8 cellular contexts compared by ENCODE assay signal in the genomic region with DNA sequence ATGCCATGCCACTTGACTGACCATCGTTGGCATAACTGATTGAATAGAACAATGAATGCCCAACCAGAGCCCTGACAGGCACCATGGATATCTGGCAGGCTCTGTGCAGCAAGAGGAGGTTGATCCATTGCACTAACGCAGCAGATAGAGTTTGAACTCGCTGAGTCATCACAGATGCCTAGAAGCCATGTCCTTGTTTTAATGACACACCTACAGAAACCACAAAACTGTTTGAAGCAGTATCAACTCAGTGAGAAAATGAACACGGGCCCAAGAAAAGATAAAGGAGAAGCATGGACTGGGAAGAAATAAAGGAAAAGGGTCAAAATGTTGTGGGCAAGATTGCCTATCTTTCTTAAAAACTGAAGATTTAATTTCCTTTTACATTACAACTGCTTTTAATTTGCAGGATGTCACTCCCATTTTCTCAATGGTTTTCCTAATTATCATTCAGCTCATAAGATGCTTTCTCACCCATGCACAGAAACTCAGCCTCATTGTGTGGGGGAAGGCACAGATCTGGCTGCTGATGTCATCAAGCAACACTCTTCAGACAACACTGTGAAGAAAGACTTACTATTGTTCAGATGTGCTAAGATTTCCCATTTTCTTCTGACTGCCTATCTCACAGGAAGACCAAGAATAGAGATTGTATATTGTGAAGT.
A peak's percentile ranks its signal among the peaks of the same experiment; 100 is the strongest.
DNase-seq lines count a peak whose midpoint lies in the region; ATAC-seq and TF ChIP-seq lines count a peak whose summit lies in the region.

No MANE protein-coding gene starts in this region.

- CTCF ChIA-PET in activated CD4-positive, alpha-beta memory T cell treated with anti-CD3 and anti-CD28 coated beads for 36 hours (lab: Charles Lee), result no interaction called here

- intact Hi-C loops in activated CD4-positive, alpha-beta memory T cell treated with anti-CD3 and anti-CD28 coated beads for 36 hours (cut with micrococcal nuclease), result loop anchor here (2.0 to 5.0 kb wide), 3 partner anchors 38 to 80 kb away; no protein-coding TSS in a partner anchor
- intact Hi-C loops in stomach (cut with DNase I; ENCODE audit: low total_unique reads), result no loop called here

- ATAC-seq in HG02885 (IDR thresholded peaks at IDR 0.05; ENCODE audit: poor library complexity, unreplicated experiment) (peak; percentile 60), GM21526 (IDR thresholded peaks at IDR 0.05; ENCODE audit: low FRiP score, unreplicated experiment) (no peak)

- POLR2A ChIA-PET in activated CD4-positive, alpha-beta memory T cell treated with anti-CD3 and anti-CD28 coated beads for 36 hours (lab: Charles Lee), result no interaction called here

- peaks cover 27% of the 10 kb centered on the region for H3K4me1 Mint-ChIP-seq in activated CD4-positive, alpha-beta memory T cell treated with anti-CD3 and anti-CD28 coated beads for 36 hours (ENCODE audit: low read depth)

- H3K4me3 Mint-ChIP-seq in activated CD4-positive, alpha-beta memory T cell treated with anti-CD3 and anti-CD28 coated beads for 36 hours, result no peak overlapping the region

- no peaks in the 10 kb centered on the region for H3K27me3 ChIP-seq in kidney epithelial cell (ENCODE audit: control insufficient read depth, insufficient read depth, low read length)
- H3K27me3 ChIP-seq in stomach, result no peaks in the 10 kb centered on the region

- peak overlapping the region in 2 of 5 donors; percentile 43 to 65 for H3K27ac ChIP-seq in stomach

- TF ChIP-seq EP300 in stomach (IDR thresholded peaks at IDR 0.05), result no peak

- peaks cover 3% of the 10 kb centered on the region for H3K9me3 Mint-ChIP-seq in activated CD4-positive, alpha-beta memory T cell treated with anti-CD3 and anti-CD28 coated beads for 36 hours

- H3K4me3 ChIP-seq in GM12865 (ENCODE audit: low read depth, low read length), result no peak overlapping the region
- no peak overlapping the region for H3K4me3 ChIP-seq in kidney epithelial cell (ENCODE audit: low read depth, low read length)
- no peak overlapping the region for H3K4me3 ChIP-seq in stomach

- no peak for TF ChIP-seq POLR2A in stomach (IDR thresholded peaks at IDR 0.05)

- no peaks in the 10 kb centered on the region for H3K27me3 Mint-ChIP-seq in activated CD4-positive, alpha-beta memory T cell treated with anti-CD3 and anti-CD28 coated beads for 36 hours

- H3K9me3 ChIP-seq in stomach, result no peaks in the 10 kb centered on the region

- H3K4me1 ChIP-seq in stomach, result peaks cover 0 to 22% (median 3%) of the 10 kb centered on the region in 4 donors

- WGBS in stomach, 5 donors, result 34 to 74% (median 42%) methylated on average over 4 of the region's 4 CpGs

- DNase-seq in GM12865 (ENCODE audit: low read depth), result peak; percentile 48
- peak; percentile 45 for DNase-seq in activated CD4-positive, alpha-beta memory T cell treated with anti-CD3 and anti-CD28 coated beads for 36 hours
- peak; percentile 76 for DNase-seq in kidney epithelial cell (ENCODE audit: low read depth)
- no peak for DNase-seq in stomach
- DNase-seq in NCI-H1436 treated with DMSO at 0.1 percent for 48 hours (lab: John Stamatoyannopoulos, UW), result no peak
- DNase-seq in activated T-cell treated with anti-CD3 and anti-CD28 coated beads for 4 hours, result no peak

- no peak for TF ChIP-seq CTCF in GM12865 (IDR thresholded peaks at IDR 0.05; ENCODE audit: insufficient read depth, low read depth, low read length, missing control alignments)
- no peak for TF ChIP-seq CTCF in kidney epithelial cell (IDR thresholded peaks at IDR 0.05; ENCODE audit: insufficient read depth, low read length, poor library complexity, severe bottlenecking)
- no peak for TF ChIP-seq CTCF in stomach (IDR thresholded peaks at IDR 0.05)

- H3K36me3 Mint-ChIP-seq in activated CD4-positive, alpha-beta memory T cell treated with anti-CD3 and anti-CD28 coated beads for 36 hours, result no peaks in the 10 kb centered on the region

- no peaks in the 10 kb centered on the region for H3K36me3 ChIP-seq in kidney epithelial cell (ENCODE audit: control insufficient read depth, insufficient read depth, low read length)
- no peaks in the 10 kb centered on the region for H3K36me3 ChIP-seq in stomach

- H3K27ac Mint-ChIP-seq in activated CD4-positive, alpha-beta memory T cell treated with anti-CD3 and anti-CD28 coated beads for 36 hours, result peak overlapping the region; percentile 7

Comparison
In these comparisons a context has a peak if more than half of its experiments do, and no peak if none do; other contexts are left out.
1. DNase-seq: peak in GM12865 (single experiment), activated CD4-positive, alpha-beta memory T cell treated with anti-CD3 and anti-CD28 coated beads for 36 hours (single experiment) and kidney epithelial cell (single experiment); none in stomach (single experiment), NCI-H1436 treated with DMSO at 0.1 percent for 48 hours (single experiment) and activated T-cell treated with anti-CD3 and anti-CD28 coated beads for 4 hours (single experiment).